In the genomic region with DNA sequence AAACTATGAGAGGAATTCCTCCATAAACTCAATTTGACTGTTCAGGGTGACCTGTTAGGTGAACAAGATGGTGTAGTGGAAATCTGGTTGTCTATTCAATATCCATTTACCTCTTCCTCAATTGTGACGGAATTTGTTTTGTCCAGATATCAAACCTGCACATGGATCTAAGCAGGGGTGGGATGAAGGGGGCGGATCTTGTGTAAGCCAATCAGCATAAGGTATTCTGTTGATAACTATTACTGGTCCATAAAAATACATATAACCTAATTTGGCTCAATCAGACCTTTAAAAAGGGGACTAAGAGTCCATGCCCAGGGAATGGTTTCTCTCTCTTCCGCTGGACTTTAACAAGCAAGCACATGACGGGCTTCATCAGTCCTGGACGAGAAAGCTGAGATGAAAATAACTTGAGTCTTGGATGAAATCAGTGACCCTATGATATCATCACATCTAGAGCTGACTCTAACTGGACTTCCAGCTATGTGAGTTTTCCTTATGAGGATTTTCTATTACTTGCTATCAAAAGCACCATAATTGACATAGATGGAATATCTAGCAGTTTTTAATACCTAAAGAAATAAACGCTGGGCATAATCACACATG, we compare ENCODE assay signal across 16 cellular contexts. TPM values are rescaled to one million over a fixed set of nuclear protein-coding genes. Genes with fewer than 3 reads are reported as not detected.
DNase-seq lines count a peak whose midpoint lies in the region; ATAC-seq and TF ChIP-seq lines count a peak whose summit lies in the region.
"Had no signal": no experiment of that assay in that cellular context is flagged by ENCODE, and none has a peak within 500 bp of the region (broad histone marks: within the 10 kb centered on the region; RNA-seq: fewer than 3 reads in every experiment).

No MANE protein-coding gene starts in this region.

- H3K4me2 ChIP-seq in OCI-LY3 (ENCODE audit: low read length) (no peak overlapping the region), osteoblast (ENCODE audit: insufficient read depth, low read length) (no peak overlapping the region)

- peak overlapping the region; percentile 94 for H3K27ac ChIP-seq in OCI-LY3 (ENCODE audit: low read length)
- peak overlapping the region; percentile 75 to 99 (median 95) for H3K27ac ChIP-seq in heart left ventricle
- H3K27ac ChIP-seq in osteoblast (ENCODE audit: low read depth, low read length), result peak overlapping the region; percentile 88
- H3K27ac ChIP-seq in uterus, result peak overlapping the region; percentile 69 to 71

- DNase-seq in heart left ventricle (peak in 2 of 5 donors; percentile 43 to 53), osteoblast (ENCODE audit: insufficient read length, low spot score, missing footprints) (no peak), uterus (no peak), LoVo (ENCODE audit: low spot score) (no peak), NCI-H1436 treated with DMSO at 0.1 percent for 48 hours (lab: John Stamatoyannopoulos, UW) (no peak)
- DNase-seq: Calu3, DMS53, HCEC 1CT, KBM-7, NCI-H2227 treated with DMSO at 0.1 percent for 48 hours, NCI-H524, SHP77 had no signal

- H3K4me3 ChIP-seq in OCI-LY3 (ENCODE audit: low read length) (no peak overlapping the region), heart left ventricle (peak overlapping the region; percentile 11 to 50 (median 38)), osteoblast (ENCODE audit: insufficient read depth, low read length) (no peak overlapping the region), uterus (no peak overlapping the region)

- H3K36me3 ChIP-seq in OCI-LY3 (replicated peaks; ENCODE audit: low read depth, low read length), result peaks cover 22% of the 10 kb centered on the region
- peaks cover 0 to 36% (median 24%) of the 10 kb centered on the region in 9 donors for H3K36me3 ChIP-seq in heart left ventricle
- peaks cover 6% of the 10 kb centered on the region for H3K36me3 ChIP-seq in osteoblast (ENCODE audit: insufficient read depth, low read length)
- H3K36me3 ChIP-seq in uterus, result no peaks in the 10 kb centered on the region

- H2AFZ ChIP-seq in OCI-LY3 (ENCODE audit: low read depth, low read length), result no peak overlapping the region
- H2AFZ ChIP-seq in osteoblast (ENCODE audit: low read length), result no peak overlapping the region

- no peak overlapping the region for H3K9ac ChIP-seq in OCI-LY3 (ENCODE audit: low read length)

- TF ChIP-seq POLR2A in heart left ventricle (IDR thresholded peaks at IDR 0.05) (peak in 1 of 2 donors; percentile 44), uterus (IDR thresholded peaks at IDR 0.05) (no peak)

- H4K20me1 ChIP-seq in OCI-LY3 (ENCODE audit: insufficient read depth, low read length) (no peaks in the 10 kb centered on the region), osteoblast (ENCODE audit: insufficient read depth, low read length) (no peaks in the 10 kb centered on the region)

- TF ChIP-seq CTCF in OCI-LY3 (IDR thresholded peaks at IDR 0.05; ENCODE audit: low read depth, low read length) (no peak), heart left ventricle (IDR thresholded peaks at IDR 0.05) (no peak), osteoblast (IDR thresholded peaks at IDR 0.05; ENCODE audit: extremely low read depth, low read depth, low read length) (no peak), uterus (IDR thresholded peaks at IDR 0.05) (no peak)

- ATAC-seq in heart left ventricle, result peak; percentile 36 to 73 (median 56)
- ATAC-seq in HG03097 (IDR thresholded peaks at IDR 0.05; ENCODE audit: low FRiP score, unreplicated experiment), result no peak
- no peak for ATAC-seq in GM18867 (IDR thresholded peaks at IDR 0.05; ENCODE audit: unreplicated experiment)
- ATAC-seq: Panc1 had no signal

- H3K27me3 ChIP-seq in OCI-LY3 (ENCODE audit: low read depth, low read length) (no peaks in the 10 kb centered on the region), heart left ventricle (no peaks in the 10 kb centered on the region), osteoblast (ENCODE audit: insufficient read depth, low read length) (no peaks in the 10 kb centered on the region), uterus (no peaks in the 10 kb centered on the region)

- H3K4me1 ChIP-seq in OCI-LY3 (ENCODE audit: low read length) (peaks cover 69% of the 10 kb centered on the region), heart left ventricle (peaks cover 3 to 65% (median 33%) of the 10 kb centered on the region in 12 donors), osteoblast (ENCODE audit: insufficient read depth, low read length) (peaks cover 42% of the 10 kb centered on the region), uterus (no peaks in the 10 kb centered on the region)

- WGBS in heart left ventricle, 4 donors, result 59 to 67% (median 62%) methylated on average over 6 of the region's 6 CpGs

- intact Hi-C loops in heart left ventricle (cut with DNase I), result no loop called here
- intact Hi-C loops in uterus (cut with DNase I; ENCODE audit: low total_unique reads), result no loop called here

- H3K9me3 ChIP-seq in OCI-LY3 (ENCODE audit: insufficient read depth, low read length) (no peaks in the 10 kb centered on the region), heart left ventricle (no peaks in the 10 kb centered on the region), osteoblast (ENCODE audit: low read depth, low read length) (no peaks in the 10 kb centered on the region), uterus (no peaks in the 10 kb centered on the region)

- H3K79me2 ChIP-seq in OCI-LY3 (ENCODE audit: low read length) (peaks cover 4% of the 10 kb centered on the region; the same call in 1 of the 2 replicates), osteoblast (ENCODE audit: insufficient read depth, low read length) (no peaks in the 10 kb centered on the region)

RNA-seq across cellular contexts. Expression of a gene that starts 5.7 kb away (rescaled TPM):
- 100 to 1,000 TPM; 573 to 947 (median 768) TPM for total RNA-seq in heart left ventricle
- 1,000 to 10,000 TPM in 1 of 2 donors, 100 to 1,000 TPM in 1; 511 to 1,022 TPM for polyA plus RNA-seq in heart left ventricle
- 1.1 and 1.8 TPM in 2 replicates for total RNA-seq in osteoblast
- 10 to 100 TPM in 1 of 4 donors, 1 to 10 TPM in 3; 4.9 to 35.3 (median 7.9) TPM for total RNA-seq in uterus

RNA-seq across cellular contexts. Expression of a gene that starts 11.1 kb away (rescaled TPM):
- total RNA-seq in heart left ventricle (100 to 1,000 TPM in 5 of 9 donors, 10 to 100 TPM in 4; 73.8 to 173 (median 112) TPM), osteoblast (8.0 and 13.3 TPM in 2 replicates), uterus (10 to 100 TPM in 2 of 4 donors, 1 to 10 TPM in 2; 3.1 to 56.5 (median 23.1) TPM)
- polyA plus RNA-seq in heart left ventricle, result 100 to 1,000 TPM; 176 to 728 TPM

RNA-seq across cellular contexts. Expression of a gene that starts 36.8 kb away (rescaled TPM):
- total RNA-seq in heart left ventricle, result 1 to 10 TPM in 3 of 9 donors, under 1 TPM in 5, not detected in 1; 0.16 to 1.9 (median 0.56) TPM
- polyA plus RNA-seq in heart left ventricle, result under 1 TPM; 0.19 to 0.21 TPM
- total RNA-seq in osteoblast, result 0.36 and 0.59 TPM in 2 replicates
- 10 to 100 TPM in 3 of 4 donors, 1 to 10 TPM in 1; 9.1 to 58.4 (median 28.5) TPM for total RNA-seq in uterus

Comparison
In these comparisons a context has a peak if more than half of its experiments do, and no peak if none do; other contexts are left out.
1. H3K4me3 ChIP-seq: peak in heart left ventricle (12 of 12); none in OCI-LY3 (single experiment), osteoblast (single experiment) and uterus (0 of 2).
2. ATAC-seq: peak in heart left ventricle (4 of 4); none in HG03097 (single experiment) and GM18867 (single experiment).
3. RNA of a gene that starts 5.7 kb away (total RNA-seq): 573 to 947 TPM in heart left ventricle; 4.9 to 35.3 TPM in uterus and 1.1 to 1.8 TPM in osteoblast; every median in the first group is over 10 times any median in the second.
4. Peak in every context shown above with its lines, with median percentiles within 50 percentile points of each other: H3K27ac ChIP-seq.